8 cellular contexts compared by ENCODE assay signal in genomic region chr14:65356327-65356836, GRCh38. TPM values are rescaled to one million over a fixed set of nuclear protein-coding genes. Genes with fewer than 3 reads are reported as not detected.
DNase-seq lines count a peak whose midpoint lies in the region; ATAC-seq and TF ChIP-seq lines count a peak whose summit lies in the region.

No MANE protein-coding gene starts in this region.

- intact Hi-C loops in naive thymus-derived CD4-positive, alpha-beta T cell (cut with micrococcal nuclease): loop anchor here (2.0 to 10.0 kb wide), 4 partner anchors 20 to 134 kb away; no protein-coding TSS in a partner anchor

- peak; percentile 47 for ATAC-seq in activated naive CD8-positive, alpha-beta T cell treated with anti-CD3 and anti-CD28 coated beads, Interleukin-2, amount 50 U/mL, for 24 hours
- ATAC-seq in naive thymus-derived CD4-positive, alpha-beta T cell: peak; percentile 38
- no peak for ATAC-seq in HG02870 (IDR thresholded peaks at IDR 0.05; ENCODE audit: unreplicated experiment)

- no peak overlapping the region for H3K4me3 ChIP-seq in naive thymus-derived CD4-positive, alpha-beta T cell (ENCODE audit: low read length)
- no peak overlapping the region for H3K4me3 ChIP-seq in coronary artery

- no peak for TF ChIP-seq CTCF in coronary artery (IDR thresholded peaks at IDR 0.05)

- H3K9me3 Mint-ChIP-seq in activated naive CD8-positive, alpha-beta T cell treated with anti-CD3 and anti-CD28 coated beads, Interleukin-2, amount 50 U/mL, for 24 hours: no peaks in the 10 kb centered on the region
- no peaks in the 10 kb centered on the region for H3K9me3 Mint-ChIP-seq in naive thymus-derived CD4-positive, alpha-beta T cell

- H3K4me1 Mint-ChIP-seq in activated naive CD8-positive, alpha-beta T cell treated with anti-CD3 and anti-CD28 coated beads, Interleukin-2, amount 50 U/mL, for 24 hours: peaks cover 72% of the 10 kb centered on the region
- H3K4me1 Mint-ChIP-seq in naive thymus-derived CD4-positive, alpha-beta T cell: peaks cover 6 to 73% (median 16%) of the 10 kb centered on the region in 7 donors

- no peak overlapping the region for H3K4me3 Mint-ChIP-seq in activated naive CD8-positive, alpha-beta T cell treated with anti-CD3 and anti-CD28 coated beads, Interleukin-2, amount 50 U/mL, for 24 hours
- H3K4me3 Mint-ChIP-seq in naive thymus-derived CD4-positive, alpha-beta T cell: peak overlapping the region in 2 of 10 donors; percentile 21 to 52

- POLR2A ChIA-PET in naive thymus-derived CD4-positive, alpha-beta T cell (lab: Charles Lee): interaction anchor here (0.7 to 1.3 kb wide), 2 partner anchors 27 to 61 kb away, joined by 3 read pairs; no protein-coding TSS in a partner anchor

- DNase-seq in CMK (ENCODE audit: low read depth): peak; percentile 45
- peak; percentile 99 for DNase-seq in M059J (ENCODE audit: low read depth)
- peak; percentile 34 for DNase-seq in activated naive CD8-positive, alpha-beta T cell treated with anti-CD3 and anti-CD28 coated beads, Interleukin-2, amount 50 U/mL, for 24 hours
- DNase-seq in naive thymus-derived CD4-positive, alpha-beta T cell: peak in 3 of 9 donors; percentile 4 to 48 (median 16)
- DNase-seq in coronary artery (ENCODE audit: low spot score): no peak
- DNase-seq in NCI-H2196 treated with DMSO at 0.1 percent for 48 hours (lab: John Stamatoyannopoulos, UW; ENCODE audit: unreplicated experiment): no peak
- DNase-seq in cerebellar nuclear complex (lab: John Stamatoyannopoulos, UW): no peak

- H3K27ac ChIP-seq in naive thymus-derived CD4-positive, alpha-beta T cell (ENCODE audit: low read depth, low read length): no peak overlapping the region
- no peak overlapping the region for H3K27ac ChIP-seq in coronary artery

- peaks cover 38% of the 10 kb centered on the region for H3K36me3 Mint-ChIP-seq in activated naive CD8-positive, alpha-beta T cell treated with anti-CD3 and anti-CD28 coated beads, Interleukin-2, amount 50 U/mL, for 24 hours (ENCODE audit: low read depth)
- peaks cover 0 to 45% (median 0%) of the 10 kb centered on the region in 5 donors for H3K36me3 Mint-ChIP-seq in naive thymus-derived CD4-positive, alpha-beta T cell

- no peaks in the 10 kb centered on the region for H3K27me3 ChIP-seq in naive thymus-derived CD4-positive, alpha-beta T cell (ENCODE audit: control insufficient read depth in 2 of 2, insufficient read depth in 2 of 2, low read length in 2 of 2)

- H3K4me1 ChIP-seq in naive thymus-derived CD4-positive, alpha-beta T cell (ENCODE audit: control insufficient read depth in 2 of 2, insufficient read depth in 2 of 2, low read length in 2 of 2): peaks cover 5 to 13% of the 10 kb centered on the region in 2 donors

- CTCF ChIA-PET in naive thymus-derived CD4-positive, alpha-beta T cell (lab: Charles Lee): no interaction called here

- H3K27me3 Mint-ChIP-seq in activated naive CD8-positive, alpha-beta T cell treated with anti-CD3 and anti-CD28 coated beads, Interleukin-2, amount 50 U/mL, for 24 hours: no peaks in the 10 kb centered on the region
- H3K27me3 Mint-ChIP-seq in naive thymus-derived CD4-positive, alpha-beta T cell: no peaks in the 10 kb centered on the region

- H3K9me3 ChIP-seq in naive thymus-derived CD4-positive, alpha-beta T cell (ENCODE audit: control insufficient read depth in 2 of 3, low read length in 3 of 3): no peaks in the 10 kb centered on the region

- H3K36me3 ChIP-seq in naive thymus-derived CD4-positive, alpha-beta T cell (ENCODE audit: control insufficient read depth in 2 of 3, insufficient read depth in 3 of 3, low read length in 3 of 3): no peaks in the 10 kb centered on the region

- H3K27ac Mint-ChIP-seq in activated naive CD8-positive, alpha-beta T cell treated with anti-CD3 and anti-CD28 coated beads, Interleukin-2, amount 50 U/mL, for 24 hours: peak overlapping the region; percentile 72
- H3K27ac Mint-ChIP-seq in naive thymus-derived CD4-positive, alpha-beta T cell: peak overlapping the region in 6 of 9 donors; percentile 31 to 82 (median 62)

RNA-seq across cellular contexts. Expression of gene FUT8, which starts 56.1 kb away (rescaled TPM):
- 86.5 and 109 TPM in 2 replicates for total RNA-seq in M059J (2014; rRNA removed; shearing (Covaris generic))
- 100 to 1,000 TPM in 1 of 5 experiments, 10 to 100 TPM in 4; 38.4 to 107 (median 43.4) TPM for total RNA-seq in naive thymus-derived CD4-positive, alpha-beta T cell
- polyA plus RNA-seq in naive thymus-derived CD4-positive, alpha-beta T cell: 10 to 100 TPM; 11.1 to 11.2 TPM

Comparison
In these comparisons a context has a peak if more than half of its experiments do, and no peak if none do; other contexts are left out.
1. DNase-seq: peak in CMK (single experiment), M059J (single experiment) and activated naive CD8-positive, alpha-beta T cell treated with anti-CD3 and anti-CD28 coated beads, Interleukin-2, amount 50 U/mL, for 24 hours (single experiment); none in coronary artery (single experiment), NCI-H2196 treated with DMSO at 0.1 percent for 48 hours (single experiment) and cerebellar nuclear complex (0 of 2).